ENCODE assay signal across 10 cellular contexts in genomic region chr17:36932383-36933173, GRCh38. TPM values are rescaled to one million over a fixed set of nuclear protein-coding genes. Genes with fewer than 3 reads are reported as not detected.
A peak's percentile ranks its signal among the peaks of the same experiment; 100 is the strongest.
DNase-seq lines count a peak whose midpoint lies in the region; ATAC-seq and TF ChIP-seq lines count a peak whose summit lies in the region.
"Had no signal": no experiment of that assay in that cellular context is flagged by ENCODE, and none has a peak within 500 bp of the region (broad histone marks: within the 10 kb centered on the region; RNA-seq: fewer than 3 reads in every experiment).

No MANE protein-coding gene starts in this region.

- H3K36me3 Mint-ChIP-seq in activated T-cell treated with anti-CD3 and anti-CD28 coated beads, Interleukin-2, amount 50 U/mL, for 24 hours (ENCODE audit: low read depth): no peaks in the 10 kb centered on the region
- no peaks in the 10 kb centered on the region for H3K36me3 Mint-ChIP-seq in activated CD8-positive, alpha-beta T cell treated with anti-CD3 and anti-CD28 coated beads for 36 hours (ENCODE audit: low read depth)
- H3K36me3 Mint-ChIP-seq in stimulated activated effector memory CD8-positive, alpha-beta T cell treated with anti-CD3 and anti-CD28 coated beads, Interleukin-12 subunit alpha, Interleukin-12 subunit beta, amount 100 ng/mL, for 72 hours: peaks cover 12% of the 10 kb centered on the region

- no peak for TF ChIP-seq CTCF in activated CD8-positive, alpha-beta T cell treated with anti-CD3 and anti-CD28 coated beads for 36 hours (IDR thresholded peaks at IDR 0.05)
- TF ChIP-seq CTCF in OCI-LY7 (conservative IDR thresholded peaks at IDR 0.05; ENCODE audit: low read length): no peak

- H4K20me1 ChIP-seq in OCI-LY7 (ENCODE audit: insufficient read depth, low read length): no peaks in the 10 kb centered on the region

- H3K9ac ChIP-seq in iPS-20b (ENCODE audit: low read depth, low read length): no peak overlapping the region

- peak overlapping the region; percentile 33 for H3K27ac Mint-ChIP-seq in activated T-cell treated with anti-CD3 and anti-CD28 coated beads, Interleukin-2, amount 50 U/mL, for 24 hours
- no peak overlapping the region for H3K27ac Mint-ChIP-seq in activated CD8-positive, alpha-beta T cell treated with anti-CD3 and anti-CD28 coated beads for 36 hours
- H3K27ac Mint-ChIP-seq in stimulated activated effector memory CD8-positive, alpha-beta T cell treated with anti-CD3 and anti-CD28 coated beads, Interleukin-12 subunit alpha, Interleukin-12 subunit beta, amount 100 ng/mL, for 72 hours: no peak overlapping the region

- intact Hi-C loops in activated CD8-positive, alpha-beta T cell treated with anti-CD3 and anti-CD28 coated beads for 36 hours (cut with micrococcal nuclease): loop anchor here (10.0 kb wide), 1 partner anchor 208 kb away; no protein-coding TSS in a partner anchor
- intact Hi-C loops in OCI-LY7 (cut with micrococcal nuclease; ENCODE audit: unreplicated experiment): no loop called here

- no peak overlapping the region for H2AFZ ChIP-seq in OCI-LY7 (ENCODE audit: low read length)

- no peaks in the 10 kb centered on the region for H3K9me3 ChIP-seq in iPS-20b (ENCODE audit: insufficient read depth, low read depth, low read length)
- H3K9me3 ChIP-seq in OCI-LY7 (ENCODE audit: low read length): no peaks in the 10 kb centered on the region

- no peak for DNase-seq in activated T-cell treated with anti-CD3 and anti-CD28 coated beads, Interleukin-2, amount 50 U/mL, for 24 hours
- no peak for DNase-seq in activated T-cell treated with anti-CD3 and anti-CD28 coated beads, Interleukin-2, amount 50 U/mL, for 48 hours
- no peak for DNase-seq in activated CD8-positive, alpha-beta T cell treated with anti-CD3 and anti-CD28 coated beads for 36 hours
- no peak for DNase-seq in stimulated activated effector memory CD8-positive, alpha-beta T cell treated with anti-CD3 and anti-CD28 coated beads, Interleukin-12 subunit alpha, Interleukin-12 subunit beta, amount 100 ng/mL, for 72 hours (ENCODE audit: low spot score in 2 of 2)
- no peak for DNase-seq in OCI-LY7 (ENCODE audit: low spot score)
- DNase-seq in substantia nigra (lab: John Stamatoyannopoulos, UW): no peak
- DNase-seq in stimulated activated naive CD4-positive, alpha-beta T cell treated with Interleukin-2 at 50 U/mL for 16 hours (lab: John Stamatoyannopoulos, UW): no peak
- DNase-seq: NCI-H1694 had no signal

- POLR2A ChIA-PET in activated CD8-positive, alpha-beta T cell treated with anti-CD3 and anti-CD28 coated beads for 36 hours (lab: Charles Lee): interaction anchor here (0.7 to 1.2 kb wide), 2 partner anchors 8 to 11 kb away, joined by 3 to 4 read pairs; no protein-coding TSS in a partner anchor
- POLR2A ChIA-PET in OCI-LY7 (lab: Charles Lee): interaction anchor here (0.6 kb wide), 2 partner anchors 9 to 439 kb away, joined by 3 to 5 read pairs; no protein-coding TSS in a partner anchor

- peaks cover 100% of the 10 kb centered on the region for H3K27me3 ChIP-seq in iPS-20b (ENCODE audit: insufficient read depth, low read length)

- no peak overlapping the region for H3K27ac ChIP-seq in iPS-20b (ENCODE audit: low read length)
- no peak overlapping the region for H3K27ac ChIP-seq in OCI-LY7 (ENCODE audit: low read depth, low read length, poor library complexity, severe bottlenecking)
- H3K27ac ChIP-seq in substantia nigra (ENCODE audit: low read depth, low read length, poor library complexity, severe bottlenecking): no peak overlapping the region

- H3K4me2 ChIP-seq in OCI-LY7 (ENCODE audit: low read length): no peak overlapping the region

- peak overlapping the region; percentile 48 for H3K4me3 Mint-ChIP-seq in activated T-cell treated with anti-CD3 and anti-CD28 coated beads, Interleukin-2, amount 50 U/mL, for 24 hours
- peak overlapping the region; percentile 36 for H3K4me3 Mint-ChIP-seq in activated CD8-positive, alpha-beta T cell treated with anti-CD3 and anti-CD28 coated beads for 36 hours
- H3K4me3 Mint-ChIP-seq in stimulated activated effector memory CD8-positive, alpha-beta T cell treated with anti-CD3 and anti-CD28 coated beads, Interleukin-12 subunit alpha, Interleukin-12 subunit beta, amount 100 ng/mL, for 72 hours: peak overlapping the region; percentile 78

- H3K9me3 Mint-ChIP-seq in activated T-cell treated with anti-CD3 and anti-CD28 coated beads, Interleukin-2, amount 50 U/mL, for 24 hours: no peaks in the 10 kb centered on the region
- H3K9me3 Mint-ChIP-seq in activated CD8-positive, alpha-beta T cell treated with anti-CD3 and anti-CD28 coated beads for 36 hours: no peaks in the 10 kb centered on the region
- no peaks in the 10 kb centered on the region for H3K9me3 Mint-ChIP-seq in stimulated activated effector memory CD8-positive, alpha-beta T cell treated with anti-CD3 and anti-CD28 coated beads, Interleukin-12 subunit alpha, Interleukin-12 subunit beta, amount 100 ng/mL, for 72 hours

- CTCF ChIA-PET in activated CD8-positive, alpha-beta T cell treated with anti-CD3 and anti-CD28 coated beads for 36 hours (lab: Charles Lee): no interaction called here
- CTCF ChIA-PET in OCI-LY7 (lab: Charles Lee; ENCODE audit: unreplicated experiment): no interaction called here

- H3K36me3 ChIP-seq in iPS-20b (ENCODE audit: insufficient read depth, low read depth, low read length): no peaks in the 10 kb centered on the region
- H3K36me3 ChIP-seq in OCI-LY7 (ENCODE audit: insufficient read depth, low read length): no peaks in the 10 kb centered on the region

- H3K4me1 ChIP-seq in iPS-20b (ENCODE audit: insufficient read depth, low read length): peaks cover 42% of the 10 kb centered on the region; the same call in 1 of the 2 replicates
- peaks cover 13% of the 10 kb centered on the region for H3K4me1 ChIP-seq in OCI-LY7 (ENCODE audit: insufficient read depth, low read length, poor library complexity, severe bottlenecking)

- no peaks in the 10 kb centered on the region for H3K9me2 ChIP-seq in OCI-LY7 (ENCODE audit: insufficient read depth, low read length)

- no TSS peak for BruUV-seq in OCI-LY7 (replicated peaks; lab: Mats Ljungman, UMichigan)

- H3K4me1 Mint-ChIP-seq in activated T-cell treated with anti-CD3 and anti-CD28 coated beads, Interleukin-2, amount 50 U/mL, for 24 hours (ENCODE audit: low read depth): peaks cover 62% of the 10 kb centered on the region
- H3K4me1 Mint-ChIP-seq in activated CD8-positive, alpha-beta T cell treated with anti-CD3 and anti-CD28 coated beads for 36 hours (ENCODE audit: low read depth): peaks cover 59% of the 10 kb centered on the region
- peaks cover 57% of the 10 kb centered on the region for H3K4me1 Mint-ChIP-seq in stimulated activated effector memory CD8-positive, alpha-beta T cell treated with anti-CD3 and anti-CD28 coated beads, Interleukin-12 subunit alpha, Interleukin-12 subunit beta, amount 100 ng/mL, for 72 hours

- ATAC-seq in activated CD8-positive, alpha-beta T cell treated with anti-CD3 and anti-CD28 coated beads for 36 hours: no peak
- ATAC-seq in stimulated activated effector memory CD8-positive, alpha-beta T cell treated with anti-CD3 and anti-CD28 coated beads, Interleukin-12 subunit alpha, Interleukin-12 subunit beta, amount 100 ng/mL, for 72 hours: no peak

- peaks cover 97% of the 10 kb centered on the region for H3K27me3 Mint-ChIP-seq in activated T-cell treated with anti-CD3 and anti-CD28 coated beads, Interleukin-2, amount 50 U/mL, for 24 hours
- peaks cover 89% of the 10 kb centered on the region for H3K27me3 Mint-ChIP-seq in activated CD8-positive, alpha-beta T cell treated with anti-CD3 and anti-CD28 coated beads for 36 hours

- H3K79me2 ChIP-seq in OCI-LY7 (ENCODE audit: insufficient read depth, low read depth, low read length): no peaks in the 10 kb centered on the region

- H3K4me3 ChIP-seq in iPS-20b (ENCODE audit: low read length): peak overlapping the region; percentile 22; the same call in 1 of the 2 replicates
- H3K4me3 ChIP-seq in OCI-LY7 (ENCODE audit: low read depth, low read length, poor library complexity, severe bottlenecking): no peak overlapping the region

RNA-seq across cellular contexts. Expression of gene LHX1, which starts 4.7 kb away (rescaled TPM):
- total RNA-seq in activated CD8-positive, alpha-beta T cell treated with anti-CD3 and anti-CD28 coated beads for 36 hours: not detected
- total RNA-seq in OCI-LY7 (2014; rRNA removed; shearing (Covaris generic)): not detected in 2 replicates
- total RNA-seq in OCI-LY7 (2022): not detected in 2 replicates
- total RNA-seq: mucosa of gallbladder had no signal

RNA-seq across cellular contexts. Expression of gene AATF, which starts 16.2 kb away (rescaled TPM):
- total RNA-seq in activated CD8-positive, alpha-beta T cell treated with anti-CD3 and anti-CD28 coated beads for 36 hours: 10 to 100 TPM; 81.8 to 90.3 TPM
- 71.7 and 83.5 TPM in 2 replicates for total RNA-seq in OCI-LY7 (2014; rRNA removed; shearing (Covaris generic))
- 88.0 and 94.3 TPM in 2 replicates for total RNA-seq in OCI-LY7 (2022)
